In the genomic region with DNA sequence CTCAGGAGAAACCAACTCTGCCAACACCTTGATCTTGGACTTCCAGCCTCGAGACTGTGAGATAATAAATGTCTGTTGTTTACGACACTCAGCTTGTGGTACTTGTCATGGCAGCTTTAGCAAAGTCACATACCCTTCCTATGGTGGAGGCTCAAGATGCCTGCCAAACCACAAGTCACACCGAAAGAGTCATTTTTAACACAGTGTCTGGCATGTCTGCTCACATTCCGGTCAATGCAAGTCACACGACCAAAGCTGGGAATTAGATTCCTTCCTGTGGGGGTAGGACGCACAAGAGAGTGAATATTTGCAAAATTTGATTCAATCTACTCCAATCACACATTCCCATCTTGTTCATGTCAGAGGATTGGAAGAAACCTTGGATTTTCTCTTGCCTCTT, we compare ENCODE assay signal across 21 cellular contexts. TPM values are rescaled to one million over a fixed set of nuclear protein-coding genes. Genes with fewer than 3 reads are reported as not detected.
A peak's percentile ranks its signal among the peaks of the same experiment; 100 is the strongest.
DNase-seq lines count a peak whose midpoint lies in the region; TF ChIP-seq lines count a peak whose summit lies in the region.
"Had no signal": no experiment of that assay in that cellular context is flagged by ENCODE, and none has a peak within 500 bp of the region (broad histone marks: within the 10 kb centered on the region; RNA-seq: fewer than 3 reads in every experiment).

No MANE protein-coding gene starts in this region.

- intact Hi-C loops in esophagus squamous epithelium (cut with DNase I), result no loop called here

- no peak overlapping the region for H2AFZ ChIP-seq in mesenchymal stem cell (ENCODE audit: low read depth, low read length)

- in situ Hi-C loops in brain microvascular endothelial cell (cut with HindIII; ENCODE audit: low pct_ligation_motif_present, low sequenced_read_pairs), result no loop called here

- H3K9ac ChIP-seq in mesenchymal stem cell (ENCODE audit: low read length), result no peak overlapping the region

- TF ChIP-seq POLR2A in esophagus squamous epithelium (IDR thresholded peaks at IDR 0.05), result no peak

- H2AK5ac ChIP-seq in mesenchymal stem cell (ENCODE audit: low read length, severe bottlenecking), result no peak overlapping the region

- no peaks in the 10 kb centered on the region for H3K27me3 ChIP-seq in brain microvascular endothelial cell (replicated peaks)
- peaks cover 0 to 3% of the 10 kb centered on the region in 2 experiments for H3K27me3 ChIP-seq in mesenchymal stem cell (ENCODE audit: control insufficient read depth in 1 of 2, insufficient read depth in 1 of 2, low read length in 2 of 2)
- no peaks in the 10 kb centered on the region for H3K27me3 ChIP-seq in esophagus squamous epithelium

- H3K9me3 ChIP-seq in mesenchymal stem cell (ENCODE audit: control insufficient read depth, low read length), result no peaks in the 10 kb centered on the region
- H3K9me3 ChIP-seq in esophagus squamous epithelium, result no peaks in the 10 kb centered on the region

- H2BK120ac ChIP-seq in mesenchymal stem cell (ENCODE audit: low read depth, low read length), result no peak overlapping the region

- H3K14ac ChIP-seq in mesenchymal stem cell (ENCODE audit: low read length in 2 of 2), result no peak overlapping the region

- no peak overlapping the region for H4K91ac ChIP-seq in mesenchymal stem cell (ENCODE audit: low read length)

- H3K4me1 ChIP-seq in mesenchymal stem cell (ENCODE audit: control insufficient read depth, insufficient read depth, low read depth, low read length) (peaks cover 1% of the 10 kb centered on the region), esophagus squamous epithelium (no peaks in the 10 kb centered on the region)

- no peak overlapping the region for H3K23ac ChIP-seq in mesenchymal stem cell (ENCODE audit: low read length in 2 of 2)

- H3K4me2 ChIP-seq in mesenchymal stem cell (ENCODE audit: low read length, poor library complexity, severe bottlenecking), result no peak overlapping the region

- no peak overlapping the region for H2BK15ac ChIP-seq in mesenchymal stem cell (ENCODE audit: low read depth, poor library complexity, severe bottlenecking)

- DNase-seq in EH (ENCODE audit: low read depth) (peak; percentile 95), LoVo (ENCODE audit: low spot score) (peak; percentile 43), brain microvascular endothelial cell (peak; percentile 82), mesenchymal stem cell (peak; percentile 71), midbrain (lab: John Stamatoyannopoulos, UW) (no peak), esophagus squamous epithelium (lab: John Stamatoyannopoulos, UW) (no peak), UCSD-AML1 (lab: John Stamatoyannopoulos, UW; ENCODE audit: unreplicated experiment) (no peak)
- no peak for DNase-seq in effector CD4-positive, alpha-beta T cell
- DNase-seq: activated CD4-positive, alpha-beta T cell treated with anti-CD3 and anti-CD28 coated beads, Interleukin-2, amount 50 U/mL, for 4 hours; activated naive CD8-positive, alpha-beta T cell treated with anti-CD3 and anti-CD28 coated beads, Interleukin-2, amount 10 ng/mL, durations not matched to agents 7 days and 5 days; activated T-cell treated with anti-CD3 and anti-CD28 coated beads, Interleukin-2, amount 50 U/mL, for 1 hour; COR-L47; GDM1; mesendoderm; MV-4-11; NCI-H2081; NCI-H524; OCI-M1; right cardiac atrium; stimulated activated CD4-positive, alpha-beta T cell treated with anti-CD3 and anti-CD28 coated beads, Interleukin-1b, Interleukin-23, amount 100 ng/mL, for 48 hours had no signal

- TF ChIP-seq CTCF in brain microvascular endothelial cell (IDR thresholded peaks at IDR 0.05; ENCODE audit: low read depth, low read length, missing control alignments) (no peak), esophagus squamous epithelium (IDR thresholded peaks at IDR 0.05) (no peak)

- no peak overlapping the region for H3K4me3 ChIP-seq in brain microvascular endothelial cell (ENCODE audit: low read depth, low read length)
- H3K4me3 ChIP-seq in mesenchymal stem cell (ENCODE audit: insufficient read depth in 1 of 2, low read depth in 1 of 2, low read length in 2 of 2), result no peak overlapping the region
- H3K4me3 ChIP-seq in esophagus squamous epithelium, result no peak overlapping the region

- peak overlapping the region in 1 of 2 experiments; percentile 35 for H3K4ac ChIP-seq in mesenchymal stem cell (ENCODE audit: low read depth in 1 of 2, low read length in 2 of 2)

- no peaks in the 10 kb centered on the region for H3K36me3 ChIP-seq in brain microvascular endothelial cell (replicated peaks)
- no peaks in the 10 kb centered on the region for H3K36me3 ChIP-seq in mesenchymal stem cell (ENCODE audit: control insufficient read depth in 1 of 2, insufficient read depth in 2 of 2, low read depth in 1 of 2, low read length in 2 of 2)
- no peaks in the 10 kb centered on the region for H3K36me3 ChIP-seq in esophagus squamous epithelium

- H4K8ac ChIP-seq in mesenchymal stem cell (ENCODE audit: low read length), result no peak overlapping the region

- no peak overlapping the region for H2BK5ac ChIP-seq in mesenchymal stem cell (ENCODE audit: low read depth, low read length, poor library complexity, severe bottlenecking)

- WGBS in mesenchymal stem cell, result 42% methylated on average over 3 of the region's 6 CpGs
- WGBS in esophagus squamous epithelium, 2 donors, result 58 to 61% methylated on average over 6 of the region's 6 CpGs

- H3K27ac ChIP-seq in brain microvascular endothelial cell (peak overlapping the region; percentile 29), mesenchymal stem cell (ENCODE audit: low read length, poor library complexity, severe bottlenecking) (peak overlapping the region; percentile 58), esophagus squamous epithelium (no peak overlapping the region)

- H2BK12ac ChIP-seq in mesenchymal stem cell (ENCODE audit: low read length in 2 of 2), result peak overlapping the region in 1 of 2 experiments; percentile 33

- peak overlapping the region in 1 of 2 experiments; percentile 5 for H3K18ac ChIP-seq in mesenchymal stem cell (ENCODE audit: low read depth in 1 of 2, low read length in 2 of 2)

- no peaks in the 10 kb centered on the region for H3K79me1 ChIP-seq in mesenchymal stem cell (replicated peaks; ENCODE audit: low read length, poor library complexity, severe bottlenecking)

RNA-seq across cellular contexts. Expression of gene KCNE4, which starts 24.6 kb away (rescaled TPM):
- polyA plus RNA-seq in mesenchymal stem cell (2013, experiment 1 of 2), result 46.9 TPM
- 47.3 TPM for polyA plus RNA-seq in mesenchymal stem cell (2013, experiment 2 of 2)
- under 1 TPM; 0.26 to 0.76 (median 0.35) TPM for total RNA-seq in esophagus squamous epithelium
- total RNA-seq: activated naive CD8-positive, alpha-beta T cell treated with anti-CD3 and anti-CD28 coated beads, Interleukin-2, amount 10 ng/mL, durations not matched to agents 7 days and 5 days had no signal
- polyA plus RNA-seq: neural cell had no signal

Comparison
In these comparisons a context has a peak if more than half of its experiments do, and no peak if none do; other contexts are left out.
1. DNase-seq: peak in EH (single experiment), LoVo (single experiment), brain microvascular endothelial cell (single experiment) and mesenchymal stem cell (single experiment); none in midbrain (single experiment), effector CD4-positive, alpha-beta T cell (single experiment), esophagus squamous epithelium (single experiment) and UCSD-AML1 (single experiment).
2. H3K27ac ChIP-seq: peak in brain microvascular endothelial cell (single experiment) and mesenchymal stem cell (single experiment); none in esophagus squamous epithelium (0 of 4).